In the genomic region with DNA sequence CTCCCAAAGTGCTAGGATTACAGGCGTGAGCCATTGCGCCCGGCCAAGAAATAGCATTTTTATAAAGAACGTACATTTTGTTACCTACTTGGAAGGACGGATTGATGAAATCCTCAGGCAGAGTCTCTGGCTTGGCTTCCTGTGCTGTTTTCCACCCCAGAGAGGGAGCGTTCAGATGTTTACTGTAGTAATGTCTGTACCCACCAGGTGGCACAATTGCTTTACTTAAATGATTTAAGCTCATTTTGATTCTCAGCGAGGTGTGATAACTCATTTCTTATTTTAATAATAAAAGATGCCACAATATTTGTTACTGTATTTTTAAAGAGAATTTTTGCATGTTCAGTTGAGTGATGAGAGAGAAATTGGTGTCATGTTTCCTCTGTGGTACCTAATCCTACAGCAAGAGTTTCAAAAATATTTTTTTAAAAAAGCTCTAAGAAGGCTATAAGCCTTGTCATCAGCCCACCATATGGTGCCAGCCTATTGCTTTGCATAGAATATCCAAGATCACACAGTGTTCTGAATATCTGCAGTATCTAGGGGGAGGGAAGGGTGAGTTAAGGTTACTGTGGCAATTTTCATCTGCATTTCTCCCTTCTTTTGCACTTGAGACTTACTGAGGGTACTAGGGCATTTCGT, we compare ENCODE assay signal across 8 cellular contexts.
DNase-seq lines count a peak whose midpoint lies in the region; ATAC-seq and TF ChIP-seq lines count a peak whose summit lies in the region.

No MANE protein-coding gene starts in this region.

- H3K4me3 ChIP-seq in RWPE2 (ENCODE audit: severe bottlenecking) = no peak overlapping the region
- H3K4me3 ChIP-seq in psoas muscle = no peak overlapping the region

- TF ChIP-seq CTCF in RWPE2 (IDR thresholded peaks at IDR 0.05; ENCODE audit: poor library complexity, severe bottlenecking) (peak; percentile 92), psoas muscle (IDR thresholded peaks at IDR 0.05) (peak; percentile 74)

- peaks cover 13% of the 10 kb centered on the region for H3K4me1 ChIP-seq in RWPE2 (ENCODE audit: insufficient read depth, poor library complexity, severe bottlenecking)
- peaks cover 21% of the 10 kb centered on the region for H3K4me1 ChIP-seq in psoas muscle

- H3K27me3 ChIP-seq in RWPE2 (ENCODE audit: insufficient read depth, poor library complexity, severe bottlenecking) (no peaks in the 10 kb centered on the region), psoas muscle (ENCODE audit: insufficient read depth in 3 of 3, low read length in 2 of 3) (no peaks in the 10 kb centered on the region)

- H3K9me3 ChIP-seq in RWPE2 (ENCODE audit: severe bottlenecking) = no peaks in the 10 kb centered on the region
- H3K9me3 ChIP-seq in psoas muscle = no peaks in the 10 kb centered on the region

- DNase-seq in ELR (ENCODE audit: low read depth) (peak; percentile 87), M059J (ENCODE audit: low read depth) (peak; percentile 55), RWPE2 (ENCODE audit: low spot score) (no peak), Right ventricle myocardium superior (no peak), psoas muscle (no peak)
- DNase-seq in activated naive CD8-positive, alpha-beta T cell treated with anti-CD3 and anti-CD28 coated beads, Interleukin-2, amount 50 U/mL, for 16 hours (ENCODE audit: low read depth, low spot score) = peak; percentile 30

- H3K36me3 ChIP-seq in RWPE2 (ENCODE audit: low read depth) = peaks cover 5% of the 10 kb centered on the region
- H3K36me3 ChIP-seq in psoas muscle (ENCODE audit: insufficient read depth in 1 of 2, low read depth in 1 of 2) = no peaks in the 10 kb centered on the region

- H3K27ac ChIP-seq in RWPE2 (ENCODE audit: poor library complexity, severe bottlenecking) (no peak overlapping the region), psoas muscle (no peak overlapping the region)

- intact Hi-C loops in Right ventricle myocardium superior (cut with DNase I) = loop anchor here (5.0 kb wide), 1 partner anchor 228 kb away; the partner anchor contains the start of gene AMN
- intact Hi-C loops in psoas muscle (cut with DNase I) = loop anchor here (5.0 to 10.0 kb wide), 2 partner anchors 223 to 380 kb away; no protein-coding TSS in a partner anchor

- peak; percentile 65 for ATAC-seq in RWPE2 (ENCODE audit: low read depth)
- ATAC-seq in Right ventricle myocardium superior (ENCODE audit: poor library complexity) = peak; percentile 82
- peak; percentile 60 to 82 (median 76) for ATAC-seq in psoas muscle
- no peak for ATAC-seq in HG03097 (IDR thresholded peaks at IDR 0.05; ENCODE audit: low FRiP score, unreplicated experiment)
- no peak for ATAC-seq in GM21381 (IDR thresholded peaks at IDR 0.05; ENCODE audit: unreplicated experiment)

- WGBS in psoas muscle, 3 donors = 19 to 21% (median 21%) methylated on average over 8 of the region's 8 CpGs

Comparison
In these comparisons a context has a peak if more than half of its experiments do, and no peak if none do; other contexts are left out.
1. DNase-seq: peak in ELR (single experiment), M059J (single experiment) and activated naive CD8-positive, alpha-beta T cell treated with anti-CD3 and anti-CD28 coated beads, Interleukin-2, amount 50 U/mL, for 16 hours (single experiment); none in RWPE2 (single experiment), Right ventricle myocardium superior (single experiment) and psoas muscle (0 of 2).
2. ATAC-seq: peak in RWPE2 (single experiment), Right ventricle myocardium superior (single experiment) and psoas muscle (4 of 4); none in HG03097 (single experiment) and GM21381 (single experiment).